In genomic region chr13:27482996-27483395, GRCh38 we compare ENCODE assay signal across 8 cellular contexts. TPM values are rescaled to one million over a fixed set of nuclear protein-coding genes. Genes with fewer than 3 reads are reported as not detected.
DNase-seq lines count a peak whose midpoint lies in the region; ATAC-seq, FAIRE-seq and TF ChIP-seq lines count a peak whose summit lies in the region.

No MANE protein-coding gene starts in this region.

- H3K9me3 ChIP-seq in right atrium auricular region, result peaks cover 3 to 6% of the 10 kb centered on the region in 2 donors

- no peaks in the 10 kb centered on the region for H3K36me3 ChIP-seq in right atrium auricular region

- peak; percentile 96 for FAIRE-seq in GM18507 (lab: Jason Lieb, UNC)

- H3K27me3 ChIP-seq in right atrium auricular region, result no peaks in the 10 kb centered on the region

- H3K4me1 ChIP-seq in right atrium auricular region, result no peaks in the 10 kb centered on the region

- TF ChIP-seq CTCF in right atrium auricular region (IDR thresholded peaks at IDR 0.05), result no peak

- DNase-seq in GM18507 (ENCODE audit: extremely low spot score, insufficient read length, low read depth) (no peak), right atrium auricular region (ENCODE audit: low spot score) (peak; percentile 52), mucosa of gallbladder (ENCODE audit: low spot score) (no peak), NCI-H2107 treated with DMSO at 0.1 percent for 48 hours (lab: John Stamatoyannopoulos, UW; ENCODE audit: unreplicated experiment) (no peak), DMS79 (lab: John Stamatoyannopoulos, UW) (no peak), foreskin melanocyte (no peak)

- ATAC-seq in GM21529 (IDR thresholded peaks at IDR 0.05; ENCODE audit: unreplicated experiment), result peak; percentile 90
- ATAC-seq in HG03565 (IDR thresholded peaks at IDR 0.05; ENCODE audit: unreplicated experiment), result peak; percentile 85

- no peak overlapping the region for H3K27ac ChIP-seq in right atrium auricular region

- no peak overlapping the region for H3K4me3 ChIP-seq in right atrium auricular region

RNA-seq across cellular contexts. Expression of gene MTIF3, which starts 32.6 kb away (rescaled TPM):
- total RNA-seq in right atrium auricular region, result 100 to 1,000 TPM; 113 to 252 TPM
- total RNA-seq in mucosa of gallbladder, result 56.3 TPM

RNA-seq across cellular contexts. Expression of gene GTF3A, which starts 58.6 kb away (rescaled TPM):
- total RNA-seq in right atrium auricular region, result 100 to 1,000 TPM; 227 to 327 TPM
- total RNA-seq in mucosa of gallbladder, result 65.7 TPM
